Comparison of ENCODE assay signal across 1 cellular context in genomic region chr5:81971086-81971693, GRCh38.
TF ChIP-seq lines count a peak whose summit lies in the region.

No MANE protein-coding gene starts in this region.

TF ChIP-seq in HEK293, 187 proteins besides CTCF, POLR2A, EP300 and RAD21 (continued from another document):
- no peak for TF ChIP-seq HIC1 (tag by site-specific recombination; IDR thresholded peaks at IDR 0.05)
- no peak for TF ChIP-seq ZBTB7A (tag by site-specific recombination; IDR thresholded peaks at IDR 0.05; ENCODE audit: low read depth)
